17 cellular contexts compared by ENCODE assay signal in the genomic region with DNA sequence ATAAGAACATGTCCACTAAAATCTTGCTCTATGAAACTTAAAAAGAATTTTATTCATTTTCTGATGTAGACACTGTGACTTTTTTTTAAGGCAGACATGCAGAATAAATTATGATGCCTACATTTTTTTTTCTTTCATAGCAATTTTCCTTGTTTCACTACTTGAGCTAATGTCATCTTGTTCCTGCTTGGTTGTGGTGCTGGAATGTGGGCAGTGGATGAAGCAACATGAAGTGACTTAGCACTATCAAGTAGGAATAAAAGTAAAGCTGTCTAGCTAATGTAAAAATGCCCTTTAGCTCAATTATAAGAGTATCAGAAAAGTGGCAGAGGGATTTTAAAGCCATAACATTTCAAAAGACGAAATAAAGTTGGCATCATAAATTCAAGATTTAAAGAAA.
DNase-seq lines count a peak whose midpoint lies in the region; ATAC-seq and TF ChIP-seq lines count a peak whose summit lies in the region.
"Had no signal": no experiment of that assay in that cellular context is flagged by ENCODE, and none has a peak within 500 bp of the region (broad histone marks: within the 10 kb centered on the region; RNA-seq: fewer than 3 reads in every experiment).

No MANE protein-coding gene starts in this region.

- H2BK120ac ChIP-seq in mesenchymal stem cell (ENCODE audit: low read depth, low read length): no peak overlapping the region

- no peak overlapping the region for H2AFZ ChIP-seq in mesenchymal stem cell (ENCODE audit: low read depth, low read length)
- H2AFZ ChIP-seq: GM23338 had no signal

- no peak overlapping the region for H3K27ac ChIP-seq in mesenchymal stem cell (ENCODE audit: low read length, poor library complexity, severe bottlenecking)
- H3K27ac ChIP-seq: RWPE1 had no signal

- H3K4me3 ChIP-seq in fibroblast of the aortic adventitia (ENCODE audit: low read depth, low read length): no peak overlapping the region
- H3K4me3 ChIP-seq in mesenchymal stem cell (ENCODE audit: insufficient read depth in 1 of 2, low read depth in 1 of 2, low read length in 2 of 2): no peak overlapping the region
- H3K4me3 ChIP-seq: GM23338 had no signal

- no peak overlapping the region for H4K91ac ChIP-seq in mesenchymal stem cell (ENCODE audit: low read length)

- DNase-seq in AG08395 (ENCODE audit: low spot score): peak; percentile 3
- peak; percentile 13 for DNase-seq in GM04504 (ENCODE audit: low read depth)
- peak; percentile 56 for DNase-seq in amniotic epithelial cell (ENCODE audit: low read depth)
- DNase-seq in fibroblast of the aortic adventitia (ENCODE audit: low read depth): peak; percentile 50
- no peak for DNase-seq in cardiac septum (ENCODE audit: low spot score)
- DNase-seq in mucosa of gallbladder (ENCODE audit: low spot score): no peak
- no peak for DNase-seq in mesenchymal stem cell
- DNase-seq: 8988T; AML-193; CD4-positive, CD25-positive, alpha-beta regulatory T cell; NCI-H1092 treated with DMSO at 0.1 percent for 48 hours; NCI-H1694; NCI-H345; NK-92 treated with Interleukin-12 subunit alpha and Interleukin-12 subunit beta, amount 100 ng/mL, for 24 hours had no signal

- no peaks in the 10 kb centered on the region for H3K79me1 ChIP-seq in mesenchymal stem cell (replicated peaks; ENCODE audit: low read length, poor library complexity, severe bottlenecking)

- no peak overlapping the region for H2AK5ac ChIP-seq in mesenchymal stem cell (ENCODE audit: low read length, severe bottlenecking)

- WGBS in mesenchymal stem cell: no CpG with 5 or more reads among the region's 1 CpG

- no peak overlapping the region for H3K14ac ChIP-seq in mesenchymal stem cell (ENCODE audit: low read length in 2 of 2)

- H3K4me2 ChIP-seq in mesenchymal stem cell (ENCODE audit: low read length, poor library complexity, severe bottlenecking): no peak overlapping the region
- H3K4me2 ChIP-seq: GM23338 had no signal

- no peak overlapping the region for H3K9ac ChIP-seq in mesenchymal stem cell (ENCODE audit: low read length)

- no peak overlapping the region for H2BK12ac ChIP-seq in mesenchymal stem cell (ENCODE audit: low read length in 2 of 2)

- intact Hi-C loops in cardiac septum (cut with DNase I): no loop called here

- H3K9me3 ChIP-seq in mesenchymal stem cell (ENCODE audit: control insufficient read depth, low read length): no peaks in the 10 kb centered on the region

- no peak for ATAC-seq in GM21367 (IDR thresholded peaks at IDR 0.05; ENCODE audit: unreplicated experiment)
- ATAC-seq: GM23338 had no signal

- H2BK5ac ChIP-seq in mesenchymal stem cell (ENCODE audit: low read depth, low read length, poor library complexity, severe bottlenecking): no peak overlapping the region

- no peaks in the 10 kb centered on the region for H3K4me1 ChIP-seq in mesenchymal stem cell (ENCODE audit: control insufficient read depth, insufficient read depth, low read depth, low read length)

- no peak overlapping the region for H3K4ac ChIP-seq in mesenchymal stem cell (ENCODE audit: low read depth in 1 of 2, low read length in 2 of 2)

- no peak for TF ChIP-seq CTCF in fibroblast of the aortic adventitia (IDR thresholded peaks at IDR 0.05; ENCODE audit: insufficient read depth, low read length)

- H3K27me3 ChIP-seq in mesenchymal stem cell (ENCODE audit: control insufficient read depth in 1 of 2, insufficient read depth in 1 of 2, low read length in 2 of 2): no peaks in the 10 kb centered on the region

- no peak overlapping the region for H3K23ac ChIP-seq in mesenchymal stem cell (ENCODE audit: low read length in 2 of 2)

- H4K8ac ChIP-seq in mesenchymal stem cell (ENCODE audit: low read length): no peak overlapping the region

- no peak overlapping the region for H3K18ac ChIP-seq in mesenchymal stem cell (ENCODE audit: low read depth in 1 of 2, low read length in 2 of 2)

- no peak overlapping the region for H2BK15ac ChIP-seq in mesenchymal stem cell (ENCODE audit: low read depth, poor library complexity, severe bottlenecking)

- peaks cover 0 to 36% of the 10 kb centered on the region in 2 experiments for H3K36me3 ChIP-seq in mesenchymal stem cell (ENCODE audit: control insufficient read depth in 1 of 2, insufficient read depth in 2 of 2, low read depth in 1 of 2, low read length in 2 of 2)

Comparison
In these comparisons a context has a peak if more than half of its experiments do, and no peak if none do; other contexts are left out.
1. DNase-seq: peak in AG08395 (single experiment), GM04504 (single experiment), amniotic epithelial cell (single experiment) and fibroblast of the aortic adventitia (single experiment); none in cardiac septum (single experiment), mucosa of gallbladder (single experiment) and mesenchymal stem cell (single experiment).